Comparison of ENCODE assay signal across 1 cellular context in genomic region chr17:1474402-1475189, GRCh38.
TF ChIP-seq lines count a peak whose summit lies in the region.

No MANE protein-coding gene starts in this region.

TF ChIP-seq in GM12878, 131 proteins besides CTCF, POLR2A, EP300 and RAD21 (continued from another document and continues in another):
- TF ChIP-seq TCF3 (IDR thresholded peaks at IDR 0.05; ENCODE audit: borderline replicate concordance, insufficient read depth, low read depth, low read length) = no peak
- TF ChIP-seq USF2 (IDR thresholded peaks at IDR 0.05; ENCODE audit: borderline replicate concordance, low read depth, low read length) = no peak
- TF ChIP-seq ATF7 (IDR thresholded peaks at IDR 0.05; ENCODE audit: low read depth) = peak; percentile 55
- no peak for TF ChIP-seq RAD51 (IDR thresholded peaks at IDR 0.05)
- no peak for TF ChIP-seq STAT3 (IDR thresholded peaks at IDR 0.05; ENCODE audit: low read depth, low read length)
- TF ChIP-seq, protein P1, sequence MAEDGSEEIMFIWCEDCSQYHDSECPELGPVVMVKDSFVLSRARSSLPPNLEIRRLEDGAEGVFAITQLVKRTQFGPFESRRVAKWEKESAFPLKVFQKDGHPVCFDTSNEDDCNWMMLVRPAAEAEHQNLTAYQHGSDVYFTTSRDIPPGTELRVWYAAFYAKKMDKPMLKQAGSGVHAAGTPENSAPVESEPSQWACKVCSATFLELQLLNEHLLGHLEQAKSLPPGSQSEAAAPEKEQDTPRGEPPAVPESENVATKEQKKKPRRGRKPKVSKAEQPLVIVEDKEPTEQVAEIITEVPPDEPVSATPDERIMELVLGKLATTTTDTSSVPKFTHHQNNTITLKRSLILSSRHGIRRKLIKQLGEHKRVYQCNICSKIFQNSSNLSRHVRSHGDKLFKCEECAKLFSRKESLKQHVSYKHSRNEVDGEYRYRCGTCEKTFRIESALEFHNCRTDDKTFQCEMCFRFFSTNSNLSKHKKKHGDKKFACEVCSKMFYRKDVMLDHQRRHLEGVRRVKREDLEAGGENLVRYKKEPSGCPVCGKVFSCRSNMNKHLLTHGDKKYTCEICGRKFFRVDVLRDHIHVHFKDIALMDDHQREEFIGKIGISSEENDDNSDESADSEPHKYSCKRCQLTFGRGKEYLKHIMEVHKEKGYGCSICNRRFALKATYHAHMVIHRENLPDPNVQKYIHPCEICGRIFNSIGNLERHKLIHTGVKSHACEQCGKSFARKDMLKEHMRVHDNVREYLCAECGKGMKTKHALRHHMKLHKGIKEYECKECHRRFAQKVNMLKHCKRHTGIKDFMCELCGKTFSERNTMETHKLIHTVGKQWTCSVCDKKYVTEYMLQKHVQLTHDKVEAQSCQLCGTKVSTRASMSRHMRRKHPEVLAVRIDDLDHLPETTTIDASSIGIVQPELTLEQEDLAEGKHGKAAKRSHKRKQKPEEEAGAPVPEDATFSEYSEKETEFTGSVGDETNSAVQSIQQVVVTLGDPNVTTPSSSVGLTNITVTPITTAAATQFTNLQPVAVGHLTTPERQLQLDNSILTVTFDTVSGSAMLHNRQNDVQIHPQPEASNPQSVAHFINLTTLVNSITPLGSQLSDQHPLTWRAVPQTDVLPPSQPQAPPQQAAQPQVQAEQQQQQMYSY (CRISPR knock-in tag; IDR thresholded peaks at IDR 0.05) = no peak
- TF ChIP-seq NR2C1 (IDR thresholded peaks at IDR 0.05) = no peak
- TF ChIP-seq RCOR1 (conservative IDR thresholded peaks at IDR 0.05; ENCODE audit: low read depth, low read length) = no peak
- no peak for TF ChIP-seq TARDBP (IDR thresholded peaks at IDR 0.05; ENCODE audit: borderline replicate concordance)
- TF ChIP-seq YBX1 (IDR thresholded peaks at IDR 0.05) = no peak
- peak; percentile 75; the same call in 1 of the 2 replicates for TF ChIP-seq ZBED1 (IDR thresholded peaks at IDR 0.05; ENCODE audit: borderline replicate concordance)
- TF ChIP-seq, protein P2, sequence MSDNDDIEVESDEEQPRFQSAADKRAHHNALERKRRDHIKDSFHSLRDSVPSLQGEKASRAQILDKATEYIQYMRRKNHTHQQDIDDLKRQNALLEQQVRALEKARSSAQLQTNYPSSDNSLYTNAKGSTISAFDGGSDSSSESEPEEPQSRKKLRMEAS (IDR thresholded peaks at IDR 0.05; ENCODE audit: low read depth, low read length) = no peak
- TF ChIP-seq TCF12 (IDR thresholded peaks at IDR 0.05; ENCODE audit: low read depth, low read length) = peak; percentile 81; the same call in 1 of the 2 replicates
- TF ChIP-seq GATAD2B (conservative IDR thresholded peaks at IDR 0.05; ENCODE audit: low read depth) = peak; percentile 77
- no peak for TF ChIP-seq CEBPB (IDR thresholded peaks at IDR 0.05; ENCODE audit: borderline replicate concordance in 1 of 2, low read depth in 2 of 2, low read length in 2 of 2)
- TF ChIP-seq HDGF (IDR thresholded peaks at IDR 0.05) = no peak
- no peak for TF ChIP-seq KLF5 (IDR thresholded peaks at IDR 0.05; ENCODE audit: partially characterized antibody)
- TF ChIP-seq SREBF1 (IDR thresholded peaks at IDR 0.05; ENCODE audit: low read length) = no peak
- TF ChIP-seq ESRRA (IDR thresholded peaks at IDR 0.05; ENCODE audit: low read length) = no peak
- TF ChIP-seq ZNF687 (IDR thresholded peaks at IDR 0.05) = peak; percentile 57; the same call in 1 of the 2 replicates
- TF ChIP-seq MEF2B (IDR thresholded peaks at IDR 0.05; ENCODE audit: partially characterized antibody, poor library complexity, severe bottlenecking) = peak; percentile 48
- no peak for TF ChIP-seq SMAD5 (IDR thresholded peaks at IDR 0.05; ENCODE audit: low read depth)
- TF ChIP-seq HDAC2 (IDR thresholded peaks at IDR 0.05) = no peak
- no peak for TF ChIP-seq CEBPZ (IDR thresholded peaks at IDR 0.05; ENCODE audit: low read depth, low read length)
- no peak for TF ChIP-seq SREBF2 (IDR thresholded peaks at IDR 0.05; ENCODE audit: low read length)
- no peak for TF ChIP-seq RFX5 (IDR thresholded peaks at IDR 0.05; ENCODE audit: low read depth, low read length)
- TF ChIP-seq SIX5 (IDR thresholded peaks at IDR 0.05; ENCODE audit: low read depth, low read length, severe bottlenecking) = no peak
- TF ChIP-seq MYB (IDR thresholded peaks at IDR 0.05; ENCODE audit: borderline replicate concordance, low read depth, low read length) = no peak
- TF ChIP-seq FOS (IDR thresholded peaks at IDR 0.05; ENCODE audit: borderline replicate concordance, extremely low read depth, insufficient read length) = no peak
- TF ChIP-seq, protein P3, sequence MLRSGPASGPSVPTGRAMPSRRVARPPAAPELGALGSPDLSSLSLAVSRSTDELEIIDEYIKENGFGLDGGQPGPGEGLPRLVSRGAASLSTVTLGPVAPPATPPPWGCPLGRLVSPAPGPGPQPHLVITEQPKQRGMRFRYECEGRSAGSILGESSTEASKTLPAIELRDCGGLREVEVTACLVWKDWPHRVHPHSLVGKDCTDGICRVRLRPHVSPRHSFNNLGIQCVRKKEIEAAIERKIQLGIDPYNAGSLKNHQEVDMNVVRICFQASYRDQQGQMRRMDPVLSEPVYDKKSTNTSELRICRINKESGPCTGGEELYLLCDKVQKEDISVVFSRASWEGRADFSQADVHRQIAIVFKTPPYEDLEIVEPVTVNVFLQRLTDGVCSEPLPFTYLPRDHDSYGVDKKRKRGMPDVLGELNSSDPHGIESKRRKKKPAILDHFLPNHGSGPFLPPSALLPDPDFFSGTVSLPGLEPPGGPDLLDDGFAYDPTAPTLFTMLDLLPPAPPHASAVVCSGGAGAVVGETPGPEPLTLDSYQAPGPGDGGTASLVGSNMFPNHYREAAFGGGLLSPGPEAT (IDR thresholded peaks at IDR 0.05; ENCODE audit: low read depth) = peak; percentile 91
- TF ChIP-seq DPF2 (IDR thresholded peaks at IDR 0.05) = peak; percentile 87
- TF ChIP-seq RELA (IDR thresholded peaks at IDR 0.05; ENCODE audit: borderline replicate concordance, partially characterized antibody) = peak; percentile 95
- TF ChIP-seq RB1 (IDR thresholded peaks at IDR 0.05; ENCODE audit: borderline replicate concordance) = no peak
- TF ChIP-seq, protein P4, sequence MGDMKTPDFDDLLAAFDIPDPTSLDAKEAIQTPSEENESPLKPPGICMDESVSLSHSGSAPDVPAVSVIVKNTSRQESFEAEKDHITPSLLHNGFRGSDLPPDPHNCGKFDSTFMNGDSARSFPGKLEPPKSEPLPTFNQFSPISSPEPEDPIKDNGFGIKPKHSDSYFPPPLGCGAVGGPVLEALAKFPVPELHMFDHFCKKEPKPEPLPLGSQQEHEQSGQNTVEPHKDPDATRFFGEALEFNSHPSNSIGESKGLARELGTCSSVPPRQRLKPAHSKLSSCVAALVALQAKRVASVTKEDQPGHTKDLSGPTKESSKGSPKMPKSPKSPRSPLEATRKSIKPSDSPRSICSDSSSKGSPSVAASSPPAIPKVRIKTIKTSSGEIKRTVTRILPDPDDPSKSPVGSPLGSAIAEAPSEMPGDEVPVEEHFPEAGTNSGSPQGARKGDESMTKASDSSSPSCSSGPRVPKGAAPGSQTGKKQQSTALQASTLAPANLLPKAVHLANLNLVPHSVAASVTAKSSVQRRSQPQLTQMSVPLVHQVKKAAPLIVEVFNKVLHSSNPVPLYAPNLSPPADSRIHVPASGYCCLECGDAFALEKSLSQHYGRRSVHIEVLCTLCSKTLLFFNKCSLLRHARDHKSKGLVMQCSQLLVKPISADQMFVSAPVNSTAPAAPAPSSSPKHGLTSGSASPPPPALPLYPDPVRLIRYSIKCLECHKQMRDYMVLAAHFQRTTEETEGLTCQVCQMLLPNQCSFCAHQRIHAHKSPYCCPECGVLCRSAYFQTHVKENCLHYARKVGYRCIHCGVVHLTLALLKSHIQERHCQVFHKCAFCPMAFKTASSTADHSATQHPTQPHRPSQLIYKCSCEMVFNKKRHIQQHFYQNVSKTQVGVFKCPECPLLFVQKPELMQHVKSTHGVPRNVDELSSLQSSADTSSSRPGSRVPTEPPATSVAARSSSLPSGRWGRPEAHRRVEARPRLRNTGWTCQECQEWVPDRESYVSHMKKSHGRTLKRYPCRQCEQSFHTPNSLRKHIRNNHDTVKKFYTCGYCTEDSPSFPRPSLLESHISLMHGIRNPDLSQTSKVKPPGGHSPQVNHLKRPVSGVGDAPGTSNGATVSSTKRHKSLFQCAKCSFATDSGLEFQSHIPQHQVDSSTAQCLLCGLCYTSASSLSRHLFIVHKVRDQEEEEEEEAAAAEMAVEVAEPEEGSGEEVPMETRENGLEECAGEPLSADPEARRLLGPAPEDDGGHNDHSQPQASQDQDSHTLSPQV (IDR thresholded peaks at IDR 0.05) = no peak
- peak; percentile 39; the same call in 1 of the 2 replicates for TF ChIP-seq SPI1 (IDR thresholded peaks at IDR 0.05; ENCODE audit: borderline replicate concordance, insufficient read depth, low read depth, low read length)
- no peak for TF ChIP-seq ELK1 (IDR thresholded peaks at IDR 0.05; ENCODE audit: low read depth, low read length)
- TF ChIP-seq BMI1 (IDR thresholded peaks at IDR 0.05; ENCODE audit: borderline replicate concordance) = no peak
- no peak for TF ChIP-seq PAX8 (IDR thresholded peaks at IDR 0.05)
- no peak for TF ChIP-seq JUND (IDR thresholded peaks at IDR 0.05; ENCODE audit: low read depth, low read length)
- peak; percentile 61 to 78; a peak in 3 of 4 replicates for TF ChIP-seq IKZF2 (IDR thresholded peaks at IDR 0.05)
- no peak for TF ChIP-seq ATF3 (IDR thresholded peaks at IDR 0.05; ENCODE audit: borderline replicate concordance, extremely low read depth, low read depth, low read length)
- no peak for TF ChIP-seq CBX3 (IDR thresholded peaks at IDR 0.05; ENCODE audit: borderline replicate concordance, low read depth)
- TF ChIP-seq SMARCA5 (IDR thresholded peaks at IDR 0.05) = peak; percentile 10; the same call in 1 of the 2 replicates
- no peak for TF ChIP-seq KDM1A (IDR thresholded peaks at IDR 0.05; ENCODE audit: borderline replicate concordance)
- TF ChIP-seq SRF (IDR thresholded peaks at IDR 0.05; ENCODE audit: low read depth in 2 of 2, low read length in 2 of 2) = 0 out of 4 replicates have a peak, but pooled peaks of 1 of the 2 experiments have one; percentile 3
- no peak for TF ChIP-seq SMAD1 (IDR thresholded peaks at IDR 0.05; ENCODE audit: low read depth, partially characterized antibody)
